27 cellular contexts compared by ENCODE assay signal in genomic region chr13:57604442-57604841, GRCh38. TPM values are rescaled to one million over a fixed set of nuclear protein-coding genes. Genes with fewer than 3 reads are reported as not detected.
"Had no signal": no experiment of that assay in that cellular context is flagged by ENCODE, and none has a peak within 500 bp of the region (broad histone marks: within the 10 kb centered on the region; RNA-seq: fewer than 3 reads in every experiment).

No MANE protein-coding gene starts in this region.

- H3K4me3 ChIP-seq: cardiac muscle cell, K562, SJSA1 had no signal

- H3K4me1 ChIP-seq: SJSA1 had no signal

- H3K36me3 ChIP-seq: brain microvascular endothelial cell, cardiac muscle cell, SJSA1 had no signal

- H3K27ac ChIP-seq: brain microvascular endothelial cell, cardiac muscle cell, SJSA1 had no signal

- ATAC-seq: activated T-cell treated with anti-CD3 and anti-CD28 coated beads, Interleukin-2, amount 50 U/mL, for 72 hours; K562; SK-N-SH treated with all-trans-retinoic acid at 6 μM for 48 hours had no signal

- H3K4me1 Mint-ChIP-seq: activated CD4-positive, alpha-beta T cell treated with anti-CD3 and anti-CD28 coated beads, Interleukin-2, amount 10 ng/mL, durations not matched to agents 7 days and 5 days; activated naive CD4-positive, alpha-beta T cell treated with anti-CD3 and anti-CD28 coated beads, Interleukin-2, amount 10 ng/mL, durations not matched to agents 7 days and 5 days; activated naive CD8-positive, alpha-beta T cell treated with anti-CD3 and anti-CD28 coated beads for 36 hours had no signal

- DNase-seq: activated CD4-positive, alpha-beta memory T cell treated with anti-CD3 and anti-CD28 coated beads for 36 hours; activated CD4-positive, alpha-beta T cell treated with anti-CD3 and anti-CD28 coated beads, Interleukin-2, amount 10 ng/mL, durations not matched to agents 7 days and 5 days; activated CD4-positive, CD25-positive, alpha-beta regulatory T cell; activated CD8-positive, alpha-beta memory T cell treated with anti-CD3 and anti-CD28 coated beads for 24 hours; activated gamma-delta T cell treated with Interleukin-2 at 50 U/mL for 16 hours; activated naive CD4-positive, alpha-beta T cell treated with anti-CD3 and anti-CD28 coated beads, Interleukin-2, amount 10 ng/mL, durations not matched to agents 7 days and 5 days; activated naive CD8-positive, alpha-beta T cell treated with anti-CD3 and anti-CD28 coated beads for 36 hours; activated T-cell treated with anti-CD3 and anti-CD28 coated beads, Interleukin-2, amount 50 U/mL, for 72 hours; brain microvascular endothelial cell; cerebellar nuclear complex; Karpas-422; MM.1S; NCI-H1105; NCI-H1436 treated with DMSO at 0.1 percent for 48 hours; NCI-H187; NCI-H2081 treated with DMSO at 0.1 percent for 48 hours; NCI-H446; NCI-H524; Right ventricle myocardium superior; RPMI8226; T-helper 2 cell; T1000 had no signal

- H3K9me3 ChIP-seq: SJSA1 had no signal

- H3K36me3 Mint-ChIP-seq: activated CD4-positive, alpha-beta memory T cell treated with anti-CD3 and anti-CD28 coated beads for 36 hours; activated naive CD4-positive, alpha-beta T cell treated with anti-CD3 and anti-CD28 coated beads, Interleukin-2, amount 10 ng/mL, durations not matched to agents 7 days and 5 days; activated naive CD8-positive, alpha-beta T cell treated with anti-CD3 and anti-CD28 coated beads for 36 hours had no signal

- H3K9me3 Mint-ChIP-seq: activated CD4-positive, alpha-beta memory T cell treated with anti-CD3 and anti-CD28 coated beads for 36 hours; activated CD4-positive, alpha-beta T cell treated with anti-CD3 and anti-CD28 coated beads, Interleukin-2, amount 10 ng/mL, durations not matched to agents 7 days and 5 days; activated naive CD4-positive, alpha-beta T cell treated with anti-CD3 and anti-CD28 coated beads, Interleukin-2, amount 10 ng/mL, durations not matched to agents 7 days and 5 days; activated naive CD8-positive, alpha-beta T cell treated with anti-CD3 and anti-CD28 coated beads for 36 hours; activated T-helper 2 cell treated with anti-CD3 and anti-CD28 coated beads, Interferon-gamma antibody, Interleukin-2, Interleukin-4, amounts not matched to agents 10 μg/mL and 5 μg/mL and 100 μg/mL, durations not matched to agents 14 hours and 24 hours and 36 hours had no signal

- H3K27me3 ChIP-seq: brain microvascular endothelial cell, cardiac muscle cell, SJSA1 had no signal

- H3K27me3 Mint-ChIP-seq: activated CD4-positive, alpha-beta memory T cell treated with anti-CD3 and anti-CD28 coated beads for 36 hours; activated CD4-positive, alpha-beta T cell treated with anti-CD3 and anti-CD28 coated beads, Interleukin-2, amount 10 ng/mL, durations not matched to agents 7 days and 5 days; activated naive CD4-positive, alpha-beta T cell treated with anti-CD3 and anti-CD28 coated beads, Interleukin-2, amount 10 ng/mL, durations not matched to agents 7 days and 5 days; activated naive CD8-positive, alpha-beta T cell treated with anti-CD3 and anti-CD28 coated beads for 36 hours had no signal

- H3K27ac Mint-ChIP-seq: activated CD4-positive, alpha-beta memory T cell treated with anti-CD3 and anti-CD28 coated beads for 36 hours; activated CD4-positive, alpha-beta T cell treated with anti-CD3 and anti-CD28 coated beads, Interleukin-2, amount 10 ng/mL, durations not matched to agents 7 days and 5 days; activated naive CD4-positive, alpha-beta T cell treated with anti-CD3 and anti-CD28 coated beads, Interleukin-2, amount 10 ng/mL, durations not matched to agents 7 days and 5 days; activated naive CD8-positive, alpha-beta T cell treated with anti-CD3 and anti-CD28 coated beads for 36 hours; activated T-cell treated with anti-CD3 and anti-CD28 coated beads, Interleukin-2, amount 50 U/mL, for 72 hours; activated T-helper 2 cell treated with anti-CD3 and anti-CD28 coated beads, Interferon-gamma antibody, Interleukin-2, Interleukin-4, amounts not matched to agents 10 μg/mL and 5 μg/mL and 100 μg/mL, durations not matched to agents 14 hours and 24 hours and 36 hours had no signal

- H3K4me3 Mint-ChIP-seq: activated CD4-positive, alpha-beta memory T cell treated with anti-CD3 and anti-CD28 coated beads for 36 hours; activated CD4-positive, alpha-beta T cell treated with anti-CD3 and anti-CD28 coated beads, Interleukin-2, amount 10 ng/mL, durations not matched to agents 7 days and 5 days; activated naive CD4-positive, alpha-beta T cell treated with anti-CD3 and anti-CD28 coated beads, Interleukin-2, amount 10 ng/mL, durations not matched to agents 7 days and 5 days; activated naive CD8-positive, alpha-beta T cell treated with anti-CD3 and anti-CD28 coated beads for 36 hours; activated T-cell treated with anti-CD3 and anti-CD28 coated beads, Interleukin-2, amount 50 U/mL, for 72 hours had no signal

RNA-seq across cellular contexts. Expression of gene PCDH17, which starts 27.1 kb away (rescaled TPM):
- total RNA-seq: activated CD4-positive, alpha-beta memory T cell treated with anti-CD3 and anti-CD28 coated beads for 36 hours; activated CD4-positive, alpha-beta T cell treated with anti-CD3 and anti-CD28 coated beads, Interleukin-2, amount 10 ng/mL, durations not matched to agents 7 days and 5 days; activated naive CD8-positive, alpha-beta T cell treated with anti-CD3 and anti-CD28 coated beads for 36 hours; activated T-helper 2 cell treated with anti-CD3 and anti-CD28 coated beads, Interferon-gamma antibody, Interleukin-2, Interleukin-4, amounts not matched to agents 10 μg/mL and 5 μg/mL and 100 μg/mL, durations not matched to agents 14 hours and 24 hours and 36 hours; K562; SJSA1 had no signal
- polyA plus RNA-seq: K562 had no signal
